Comparison of ENCODE assay signal across 1 cellular context in the genomic region with DNA sequence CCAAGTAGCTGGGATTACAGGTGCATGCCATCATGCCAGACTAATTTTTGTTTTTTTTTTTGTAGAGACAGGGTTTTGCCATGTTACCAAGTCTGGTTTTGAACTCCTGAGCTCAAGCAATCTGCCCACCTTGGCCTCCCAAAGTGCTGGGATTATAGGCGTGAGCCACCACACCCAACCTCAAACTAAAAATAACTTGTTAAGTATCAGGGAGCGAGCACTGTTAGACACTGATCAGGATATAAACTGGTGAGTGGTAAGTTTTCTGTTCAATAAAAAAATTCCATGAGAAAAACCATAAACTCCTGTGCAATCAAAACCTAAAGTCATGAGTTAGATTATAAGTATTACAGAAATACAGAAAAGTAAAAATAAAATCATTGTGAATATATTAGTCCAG.
TF ChIP-seq lines count a peak whose summit lies in the region.

No MANE protein-coding gene starts in this region.

TF ChIP-seq in HepG2, 621 proteins besides CTCF, POLR2A, EP300 and RAD21:
- TF ChIP-seq ZNF10 (CRISPR knock-in tag; IDR thresholded peaks at IDR 0.05; ENCODE audit: borderline replicate concordance, low read depth) (no peak), MXI1 (IDR thresholded peaks at IDR 0.05; ENCODE audit: borderline replicate concordance, low read depth, low read length) (no peak), KAT7 (CRISPR knock-in tag; IDR thresholded peaks at IDR 0.05; ENCODE audit: borderline replicate concordance) (no peak), NFYB (CRISPR knock-in tag; IDR thresholded peaks at IDR 0.05) (no peak), SMAD3 (CRISPR knock-in tag; IDR thresholded peaks at IDR 0.05) (no peak), ZNF160 (CRISPR knock-in tag; IDR thresholded peaks at IDR 0.05) (no peak), ZNF460 (CRISPR knock-in tag; IDR thresholded peaks at IDR 0.05; ENCODE audit: borderline replicate concordance) (no peak), AKNA (CRISPR knock-in tag; IDR thresholded peaks at IDR 0.05; ENCODE audit: borderline replicate concordance) (no peak), ZNF232 (CRISPR knock-in tag; IDR thresholded peaks at IDR 0.05; ENCODE audit: borderline replicate concordance) (no peak)
- TF ChIP-seq, protein P1, sequence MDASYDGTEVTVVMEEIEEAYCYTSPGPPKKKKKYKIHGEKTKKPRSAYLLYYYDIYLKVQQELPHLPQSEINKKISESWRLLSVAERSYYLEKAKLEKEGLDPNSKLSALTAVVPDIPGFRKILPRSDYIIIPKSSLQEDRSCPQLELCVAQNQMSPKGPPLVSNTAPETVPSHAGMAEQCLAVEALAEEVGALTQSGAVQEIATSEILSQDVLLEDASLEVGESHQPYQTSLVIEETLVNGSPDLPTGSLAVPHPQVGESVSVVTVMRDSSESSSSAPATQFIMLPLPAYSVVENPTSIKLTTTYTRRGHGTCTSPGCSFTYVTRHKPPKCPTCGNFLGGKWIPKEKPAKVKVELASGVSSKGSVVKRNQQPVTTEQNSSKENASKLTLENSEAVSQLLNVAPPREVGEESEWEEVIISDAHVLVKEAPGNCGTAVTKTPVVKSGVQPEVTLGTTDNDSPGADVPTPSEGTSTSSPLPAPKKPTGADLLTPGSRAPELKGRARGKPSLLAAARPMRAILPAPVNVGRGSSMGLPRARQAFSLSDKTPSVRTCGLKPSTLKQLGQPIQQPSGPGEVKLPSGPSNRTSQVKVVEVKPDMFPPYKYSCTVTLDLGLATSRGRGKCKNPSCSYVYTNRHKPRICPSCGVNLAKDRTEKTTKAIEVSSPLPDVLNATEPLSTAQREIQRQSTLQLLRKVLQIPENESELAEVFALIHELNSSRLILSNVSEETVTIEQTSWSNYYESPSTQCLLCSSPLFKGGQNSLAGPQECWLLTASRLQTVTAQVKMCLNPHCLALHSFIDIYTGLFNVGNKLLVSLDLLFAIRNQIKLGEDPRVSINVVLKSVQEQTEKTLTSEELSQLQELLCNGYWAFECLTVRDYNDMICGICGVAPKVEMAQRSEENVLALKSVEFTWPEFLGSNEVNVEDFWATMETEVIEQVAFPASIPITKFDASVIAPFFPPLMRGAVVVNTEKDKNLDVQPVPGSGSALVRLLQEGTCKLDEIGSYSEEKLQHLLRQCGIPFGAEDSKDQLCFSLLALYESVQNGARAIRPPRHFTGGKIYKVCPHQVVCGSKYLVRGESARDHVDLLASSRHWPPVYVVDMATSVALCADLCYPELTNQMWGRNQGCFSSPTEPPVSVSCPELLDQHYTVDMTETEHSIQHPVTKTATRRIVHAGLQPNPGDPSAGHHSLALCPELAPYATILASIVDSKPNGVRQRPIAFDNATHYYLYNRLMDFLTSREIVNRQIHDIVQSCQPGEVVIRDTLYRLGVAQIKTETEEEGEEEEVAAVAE (CRISPR knock-in tag; IDR thresholded peaks at IDR 0.05; ENCODE audit: borderline replicate concordance): no peak
